Comparison of ENCODE assay signal across 8 cellular contexts in genomic region chrX:80808160-80808735, GRCh38. TPM values are rescaled to one million over a fixed set of nuclear protein-coding genes. Genes with fewer than 3 reads are reported as not detected.
DNase-seq lines count a peak whose midpoint lies in the region; ATAC-seq and TF ChIP-seq lines count a peak whose summit lies in the region.

No MANE protein-coding gene starts in this region.

- no peak for TF ChIP-seq RAD21 in Ishikawa (IDR thresholded peaks at IDR 0.05; ENCODE audit: low read depth)

- no peaks in the 10 kb centered on the region for H3K9me3 Mint-ChIP-seq in activated T-helper 2 cell treated with anti-CD3 and anti-CD28 coated beads, Interferon-gamma antibody, Interleukin-2, Interleukin-4, amounts not matched to agents 10 μg/mL and 5 μg/mL and 100 μg/mL, durations not matched to agents 14 hours and 24 hours and 36 hours
- peaks cover 0 to 3% of the 10 kb centered on the region in 2 donors for H3K9me3 Mint-ChIP-seq in natural killer cell

- peaks cover 21% of the 10 kb centered on the region for H3K4me1 Mint-ChIP-seq in activated T-helper 2 cell treated with anti-CD3 and anti-CD28 coated beads, Interferon-gamma antibody, Interleukin-2, Interleukin-4, amounts not matched to agents 10 μg/mL and 5 μg/mL and 100 μg/mL, durations not matched to agents 14 hours and 24 hours and 36 hours (ENCODE audit: low read depth)
- peaks cover 14 to 23% of the 10 kb centered on the region in 2 donors for H3K4me1 Mint-ChIP-seq in natural killer cell

- H3K27ac ChIP-seq in stomach smooth muscle (ENCODE audit: low read length), result peak overlapping the region; percentile 68

- no peaks in the 10 kb centered on the region for H3K27me3 ChIP-seq in stomach smooth muscle (ENCODE audit: control insufficient read depth in 1 of 2, insufficient read depth in 2 of 2, low read length in 2 of 2)

- no peaks in the 10 kb centered on the region for H3K27me3 Mint-ChIP-seq in activated T-helper 2 cell treated with anti-CD3 and anti-CD28 coated beads, Interferon-gamma antibody, Interleukin-2, Interleukin-4, amounts not matched to agents 10 μg/mL and 5 μg/mL and 100 μg/mL, durations not matched to agents 14 hours and 24 hours and 36 hours (ENCODE audit: low read depth)
- peaks cover 0 to 4% of the 10 kb centered on the region in 2 donors for H3K27me3 Mint-ChIP-seq in natural killer cell (ENCODE audit: low read depth in 2 of 2)

- H3K4me3 ChIP-seq in stomach smooth muscle (ENCODE audit: low read length in 2 of 2), result peak overlapping the region; percentile 83 to 92

- H3K27ac Mint-ChIP-seq in activated T-helper 2 cell treated with anti-CD3 and anti-CD28 coated beads, Interferon-gamma antibody, Interleukin-2, Interleukin-4, amounts not matched to agents 10 μg/mL and 5 μg/mL and 100 μg/mL, durations not matched to agents 14 hours and 24 hours and 36 hours, result peak overlapping the region; percentile 89
- H3K27ac Mint-ChIP-seq in natural killer cell, result peak overlapping the region; percentile 96 to 97

- H3K4me3 Mint-ChIP-seq in activated T-helper 2 cell treated with anti-CD3 and anti-CD28 coated beads, Interferon-gamma antibody, Interleukin-2, Interleukin-4, amounts not matched to agents 10 μg/mL and 5 μg/mL and 100 μg/mL, durations not matched to agents 14 hours and 24 hours and 36 hours (ENCODE audit: low read depth), result peak overlapping the region; percentile 92
- H3K4me3 Mint-ChIP-seq in natural killer cell, result peak overlapping the region; percentile 93

- intact Hi-C loops in activated T-helper 2 cell treated with anti-CD3 and anti-CD28 coated beads, Interferon-gamma antibody, Interleukin-2, Interleukin-4, amounts not matched to agents 10 μg/mL and 5 μg/mL and 100 μg/mL, durations not matched to agents 14 hours and 24 hours and 36 hours (cut with micrococcal nuclease), result loop anchor here (2.0 kb wide), 1 partner anchor 395 kb away; the partner anchor contains the start of gene SH3BGRL
- intact Hi-C loops in natural killer cell (cut with micrococcal nuclease), result loop anchor here (2.0 kb wide), 2 partner anchors 313 to 395 kb away; partner anchors contain the start of gene SH3BGRL

- no peaks in the 10 kb centered on the region for H3K4me1 ChIP-seq in stomach smooth muscle (ENCODE audit: control insufficient read depth, insufficient read depth, low read length)

- DNase-seq in DMS153 (lab: John Stamatoyannopoulos, UW) (peak; percentile 55), RKO (ENCODE audit: low spot score) (peak; percentile 80), fibroblast of peridontal ligament (ENCODE audit: extremely low read depth) (peak; percentile 83), natural killer cell (peak; percentile 72)
- DNase-seq in activated T-helper 2 cell treated with anti-CD3 and anti-CD28 coated beads, Interferon-gamma antibody, Interleukin-2, Interleukin-4, amounts not matched to agents 10 μg/mL and 5 μg/mL and 100 μg/mL, durations not matched to agents 14 hours and 24 hours and 36 hours (ENCODE audit: low spot score), result peak; percentile 72

- peak overlapping the region; percentile 71 to 75 for H3K9ac ChIP-seq in stomach smooth muscle (ENCODE audit: low read length in 2 of 2)

- TF ChIP-seq CTCF in natural killer cell (IDR thresholded peaks at IDR 0.05), result no peak

- peak; percentile 54 for ATAC-seq in GM21576 (IDR thresholded peaks at IDR 0.05; ENCODE audit: unreplicated experiment)
- peak; percentile 64 to 77 (median 71) for ATAC-seq in natural killer cell

- no peaks in the 10 kb centered on the region for H3K9me3 ChIP-seq in stomach smooth muscle (ENCODE audit: control insufficient read depth in 2 of 2, low read length in 2 of 2)

- no peak for TF ChIP-seq EP300 in Ishikawa (IDR thresholded peaks at IDR 0.05; ENCODE audit: borderline replicate concordance)

- no peaks in the 10 kb centered on the region for H3K36me3 ChIP-seq in stomach smooth muscle (ENCODE audit: control insufficient read depth in 2 of 2, insufficient read depth in 2 of 2, low read length in 2 of 2)

- H3K36me3 Mint-ChIP-seq in activated T-helper 2 cell treated with anti-CD3 and anti-CD28 coated beads, Interferon-gamma antibody, Interleukin-2, Interleukin-4, amounts not matched to agents 10 μg/mL and 5 μg/mL and 100 μg/mL, durations not matched to agents 14 hours and 24 hours and 36 hours (ENCODE audit: low read depth), result peaks cover 13% of the 10 kb centered on the region
- H3K36me3 Mint-ChIP-seq in natural killer cell, result no peaks in the 10 kb centered on the region

TF ChIP-seq in Ishikawa, 13 proteins besides CTCF, POLR2A, EP300 and RAD21:
- no peak for TF ChIP-seq CEBPB (IDR thresholded peaks at IDR 0.05)
- 0 out of 2 replicates have a peak, but pooled peaks have one; percentile 16 for TF ChIP-seq ZBTB7A (IDR thresholded peaks at IDR 0.05; ENCODE audit: low read depth)

RNA-seq across cellular contexts. Expression of gene BRWD3, which starts 1.4 kb away (rescaled TPM):
- 23.6 and 27.7 TPM in 2 replicates for total RNA-seq in activated T-helper 2 cell treated with anti-CD3 and anti-CD28 coated beads, Interferon-gamma antibody, Interleukin-2, Interleukin-4, amounts not matched to agents 10 μg/mL and 5 μg/mL and 100 μg/mL, durations not matched to agents 14 hours and 24 hours and 36 hours
- 10 to 100 TPM; 55.7 to 66.1 (median 60.4) TPM for total RNA-seq in natural killer cell

Comparison
In these comparisons a context has a peak if more than half of its experiments do, and no peak if none do; other contexts are left out.
1. Peak in every context shown above with its lines: DNase-seq, ATAC-seq, H3K4me3 ChIP-seq and H3K27ac ChIP-seq.